ENCODE assay signal across 31 cellular contexts in the genomic region with DNA sequence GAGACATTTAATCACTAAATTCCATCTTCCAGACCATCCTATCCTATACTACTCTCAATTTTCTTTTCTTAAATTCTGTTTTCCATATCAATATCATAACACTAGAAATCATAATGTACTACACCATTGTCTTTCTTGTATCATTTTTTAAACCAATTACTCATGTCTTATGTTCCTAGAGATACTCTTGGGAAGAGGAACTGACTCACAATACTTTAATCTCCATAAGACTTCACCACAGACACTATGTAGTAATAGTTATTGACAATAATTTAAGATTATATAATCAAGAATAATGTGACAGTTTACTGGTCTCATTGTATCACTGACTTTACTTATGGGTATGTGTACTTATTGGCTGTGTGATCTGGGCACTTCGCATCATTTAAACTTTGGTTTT. TPM values are rescaled to one million over a fixed set of nuclear protein-coding genes. Genes with fewer than 3 reads are reported as not detected.
"Had no signal": no experiment of that assay in that cellular context is flagged by ENCODE, and none has a peak within 500 bp of the region (broad histone marks: within the 10 kb centered on the region; RNA-seq: fewer than 3 reads in every experiment).

No MANE protein-coding gene starts in this region.

- H3K4me3 Mint-ChIP-seq: activated CD4-positive, alpha-beta memory T cell treated with anti-CD3 and anti-CD28 coated beads, Interleukin-2, amount 10 ng/mL, durations not matched to agents 7 days and 5 days; activated CD8-positive, alpha-beta memory T cell treated with anti-CD3 and anti-CD28 coated beads, Interleukin-2, amount 10 ng/mL, durations not matched to agents 7 days and 5 days; activated naive CD8-positive, alpha-beta T cell treated with anti-CD3 and anti-CD28 coated beads for 36 hours; central memory CD8-positive, alpha-beta T cell had no signal

- H3K9me3 Mint-ChIP-seq: activated CD4-positive, alpha-beta memory T cell treated with anti-CD3 and anti-CD28 coated beads, Interleukin-2, amount 10 ng/mL, durations not matched to agents 7 days and 5 days; activated naive CD8-positive, alpha-beta T cell treated with anti-CD3 and anti-CD28 coated beads for 36 hours; central memory CD8-positive, alpha-beta T cell had no signal

- H3K4me3 ChIP-seq: cardiac muscle cell, K562, PC-9 had no signal

- H2AFZ ChIP-seq: PC-9 had no signal

- H3K27me3 ChIP-seq: brain microvascular endothelial cell, cardiac muscle cell had no signal

- H3K4me2 ChIP-seq: PC-9 had no signal

- ATAC-seq: activated CD8-positive, alpha-beta memory T cell treated with anti-CD3 and anti-CD28 coated beads, Interleukin-2, amount 10 ng/mL, durations not matched to agents 7 days and 5 days; K562 had no signal

- H3K27ac Mint-ChIP-seq: activated CD4-positive, alpha-beta memory T cell treated with anti-CD3 and anti-CD28 coated beads, Interleukin-2, amount 10 ng/mL, durations not matched to agents 7 days and 5 days; activated CD8-positive, alpha-beta memory T cell treated with anti-CD3 and anti-CD28 coated beads, Interleukin-2, amount 10 ng/mL, durations not matched to agents 7 days and 5 days; activated naive CD8-positive, alpha-beta T cell treated with anti-CD3 and anti-CD28 coated beads for 36 hours had no signal

- H3K27ac ChIP-seq: brain microvascular endothelial cell, cardiac muscle cell, PC-9, WERI-Rb-1 had no signal

- FAIRE-seq: K562 had no signal

- H3K4me1 Mint-ChIP-seq: activated CD4-positive, alpha-beta memory T cell treated with anti-CD3 and anti-CD28 coated beads, Interleukin-2, amount 10 ng/mL, durations not matched to agents 7 days and 5 days; activated CD8-positive, alpha-beta memory T cell treated with anti-CD3 and anti-CD28 coated beads, Interleukin-2, amount 10 ng/mL, durations not matched to agents 7 days and 5 days; activated naive CD8-positive, alpha-beta T cell treated with anti-CD3 and anti-CD28 coated beads for 36 hours had no signal

- DNase-seq: activated CD4-positive, alpha-beta memory T cell treated with anti-CD3 and anti-CD28 coated beads, Interleukin-2, amount 10 ng/mL, durations not matched to agents 7 days and 5 days; activated CD4-positive, alpha-beta T cell treated with anti-CD3 and anti-CD28 coated beads for 1 hour; activated CD4-positive, alpha-beta T cell treated with anti-CD3 and anti-CD28 coated beads for 48 hours; activated CD4-positive, CD25-positive, alpha-beta regulatory T cell; activated CD8-positive, alpha-beta memory T cell treated with anti-CD3 and anti-CD28 coated beads for 24 hours; activated CD8-positive, alpha-beta memory T cell treated with anti-CD3 and anti-CD28 coated beads, Interleukin-2, amount 10 ng/mL, durations not matched to agents 7 days and 5 days; activated CD8-positive, alpha-beta memory T cell treated with anti-CD3 and anti-CD28 coated beads, Interleukin-2, amount 50 U/mL, for 48 hours; activated effector memory CD4-positive, alpha-beta T cell treated with Interleukin-2 at 50 U/mL for 16 hours; activated naive CD4-positive, alpha-beta T cell treated with anti-CD3 and anti-CD28 coated beads, Interleukin-2, amount 50 U/mL, for 16 hours; activated naive CD8-positive, alpha-beta T cell treated with anti-CD3 and anti-CD28 coated beads for 36 hours; activated T-cell treated with anti-CD3 and anti-CD28 coated beads, Interleukin-2, amount 50 U/mL, for 48 hours; amniotic stem cell; aorta; brain microvascular endothelial cell; NCI-H1092 treated with DMSO at 0.1 percent for 48 hours; NCI-H1417 treated with DMSO at 0.1 percent for 48 hours; NCI-H187 treated with DMSO at 0.1 percent for 48 hours; NCI-H2081; NCI-H226; NCI-H524 treated with DMSO at 0.1 percent for 48 hours; NCI-H748 treated with DMSO at 0.1 percent for 48 hours; NK-92 treated with Interleukin-12 subunit alpha and Interleukin-12 subunit beta, amount 100 ng/mL, for 24 hours; PC-9; Right ventricle myocardium superior; T1000; WERI-Rb-1 had no signal

- H3K27me3 Mint-ChIP-seq: activated CD4-positive, alpha-beta memory T cell treated with anti-CD3 and anti-CD28 coated beads, Interleukin-2, amount 10 ng/mL, durations not matched to agents 7 days and 5 days; activated CD8-positive, alpha-beta memory T cell treated with anti-CD3 and anti-CD28 coated beads, Interleukin-2, amount 10 ng/mL, durations not matched to agents 7 days and 5 days; activated naive CD8-positive, alpha-beta T cell treated with anti-CD3 and anti-CD28 coated beads for 36 hours; central memory CD8-positive, alpha-beta T cell had no signal

RNA-seq across cellular contexts. Expression of a gene that starts 43.8 kb away (rescaled TPM):
- total RNA-seq: activated CD4-positive, alpha-beta memory T cell treated with anti-CD3 and anti-CD28 coated beads, Interleukin-2, amount 10 ng/mL, durations not matched to agents 7 days and 5 days; activated CD8-positive, alpha-beta memory T cell treated with anti-CD3 and anti-CD28 coated beads, Interleukin-2, amount 10 ng/mL, durations not matched to agents 7 days and 5 days; activated naive CD8-positive, alpha-beta T cell treated with anti-CD3 and anti-CD28 coated beads for 36 hours; K562; PC-9; T-helper 1 cell treated with Interleukin-12 subunit alpha and Interleukin-12 subunit beta and Interleukin-4 antibody, amounts not matched to agents 30 ng/mL and 1 ng/mL, for 36 hours; T-helper 2 cell treated with Interferon-gamma antibody and Interleukin-4, amounts not matched to agents 100 ng/mL and 5 ng/mL, for 36 hours had no signal
- polyA plus RNA-seq: cardiac muscle cell, K562 had no signal

RNA-seq across cellular contexts. Expression of a gene that starts 47.9 kb away (rescaled TPM):
- total RNA-seq: activated CD4-positive, alpha-beta memory T cell treated with anti-CD3 and anti-CD28 coated beads, Interleukin-2, amount 10 ng/mL, durations not matched to agents 7 days and 5 days; activated CD8-positive, alpha-beta memory T cell treated with anti-CD3 and anti-CD28 coated beads, Interleukin-2, amount 10 ng/mL, durations not matched to agents 7 days and 5 days; activated naive CD8-positive, alpha-beta T cell treated with anti-CD3 and anti-CD28 coated beads for 36 hours; PC-9; T-helper 1 cell treated with Interleukin-12 subunit alpha and Interleukin-12 subunit beta and Interleukin-4 antibody, amounts not matched to agents 30 ng/mL and 1 ng/mL, for 36 hours had no signal
- polyA plus RNA-seq: K562 had no signal

RNA-seq across cellular contexts. Expression of a gene that starts 57.0 kb away (rescaled TPM):
- total RNA-seq: activated CD4-positive, alpha-beta memory T cell treated with anti-CD3 and anti-CD28 coated beads, Interleukin-2, amount 10 ng/mL, durations not matched to agents 7 days and 5 days; activated CD8-positive, alpha-beta memory T cell treated with anti-CD3 and anti-CD28 coated beads, Interleukin-2, amount 10 ng/mL, durations not matched to agents 7 days and 5 days; T-helper 1 cell treated with Interleukin-12 subunit alpha and Interleukin-12 subunit beta and Interleukin-4 antibody, amounts not matched to agents 30 ng/mL and 1 ng/mL, for 36 hours had no signal
- polyA plus RNA-seq: K562 had no signal
